1 cellular context compared by ENCODE assay signal in genomic region chr1:54347955-54348699, GRCh38.
TF ChIP-seq lines count a peak whose summit lies in the region.

No MANE protein-coding gene starts in this region.

TF ChIP-seq in HepG2, 621 proteins besides CTCF, POLR2A, EP300 and RAD21 (continued from another document and continues in another):
- no peak for TF ChIP-seq ZNF432 (CRISPR knock-in tag; IDR thresholded peaks at IDR 0.05; ENCODE audit: borderline replicate concordance)
- no peak; the same call in 2 of the 3 replicates for TF ChIP-seq MXI1 (IDR thresholded peaks at IDR 0.05; ENCODE audit: borderline replicate concordance, low read depth, low read length)
- TF ChIP-seq ZBTB33 (CRISPR knock-in tag; IDR thresholded peaks at IDR 0.05) = peak; percentile 50
- TF ChIP-seq SRSF4 (IDR thresholded peaks at IDR 0.05; ENCODE audit: low read depth, low read length, poor library complexity, severe bottlenecking) = no peak
- no peak for TF ChIP-seq ZNF552 (CRISPR knock-in tag; IDR thresholded peaks at IDR 0.05; ENCODE audit: borderline replicate concordance)
- TF ChIP-seq NR2F2 (IDR thresholded peaks at IDR 0.05; ENCODE audit: borderline replicate concordance, low read depth) = peak; percentile 46; the same call in 1 of the 2 replicates
- no peak for TF ChIP-seq FOXP1 (IDR thresholded peaks at IDR 0.05)
- peak; percentile 52; the same call in 1 of the 2 replicates for TF ChIP-seq FOXP1 (CRISPR knock-in tag; IDR thresholded peaks at IDR 0.05)
- TF ChIP-seq TEF (CRISPR knock-in tag; IDR thresholded peaks at IDR 0.05) = no peak
- TF ChIP-seq RFXAP (CRISPR knock-in tag; IDR thresholded peaks at IDR 0.05; ENCODE audit: borderline replicate concordance) = peak; percentile 41; the same call in 1 of the 2 replicates
- no peak for TF ChIP-seq ZNF282 (IDR thresholded peaks at IDR 0.05; ENCODE audit: partially characterized antibody)
- 0 out of 2 replicates have a peak, but pooled peaks have one; percentile 55 for TF ChIP-seq ARNT2 (CRISPR knock-in tag; IDR thresholded peaks at IDR 0.05; ENCODE audit: low read depth)
- no peak for TF ChIP-seq ZNF781 (CRISPR knock-in tag; IDR thresholded peaks at IDR 0.05; ENCODE audit: borderline replicate concordance, not compliant biosample characterization)
- no peak for TF ChIP-seq ZFP41 (CRISPR knock-in tag; IDR thresholded peaks at IDR 0.05; ENCODE audit: borderline replicate concordance)
- TF ChIP-seq ZNF740 (CRISPR knock-in tag; IDR thresholded peaks at IDR 0.05) = peak; percentile 68
- 0 out of 2 replicates have a peak, but pooled peaks have one; percentile 31 for TF ChIP-seq ZNF574 (CRISPR knock-in tag; IDR thresholded peaks at IDR 0.05)
- peak; percentile 53 for TF ChIP-seq BCL6 (CRISPR knock-in tag; IDR thresholded peaks at IDR 0.05)
- no peak for TF ChIP-seq SP4 (CRISPR knock-in tag; IDR thresholded peaks at IDR 0.05)
- peak; percentile 77; the same call in 1 of the 2 replicates for TF ChIP-seq ESRRA (CRISPR knock-in tag; IDR thresholded peaks at IDR 0.05; ENCODE audit: low read depth)
- no peak for TF ChIP-seq ZEB1 (IDR thresholded peaks at IDR 0.05; ENCODE audit: insufficient replicate concordance, low read depth)
- TF ChIP-seq HDAC1 (CRISPR knock-in tag; IDR thresholded peaks at IDR 0.05) = peak; percentile 35; the same call in 1 of the 2 replicates
- TF ChIP-seq ZMYM4 (CRISPR knock-in tag; IDR thresholded peaks at IDR 0.05) = 0 out of 2 replicates have a peak, but pooled peaks have one; percentile 23
- TF ChIP-seq KAT7 (CRISPR knock-in tag; IDR thresholded peaks at IDR 0.05; ENCODE audit: borderline replicate concordance) = 0 out of 2 replicates have a peak, but pooled peaks have one; percentile 20
- TF ChIP-seq REPIN1 (CRISPR knock-in tag; IDR thresholded peaks at IDR 0.05; ENCODE audit: borderline replicate concordance, low read depth) = 0 out of 2 replicates have a peak, but pooled peaks have one; percentile 32
- peak; percentile 36 for TF ChIP-seq ONECUT2 (CRISPR knock-in tag; IDR thresholded peaks at IDR 0.05)
- no peak for TF ChIP-seq SOX6 (IDR thresholded peaks at IDR 0.05)
- TF ChIP-seq SOX6 (CRISPR knock-in tag; IDR thresholded peaks at IDR 0.05) = peak; percentile 29
- TF ChIP-seq PATZ1 (CRISPR knock-in tag; IDR thresholded peaks at IDR 0.05) = peak; percentile 35; the same call in 1 of the 2 replicates
- 0 out of 2 replicates have a peak, but pooled peaks have one; percentile 64 for TF ChIP-seq IRF9 (CRISPR knock-in tag; IDR thresholded peaks at IDR 0.05; ENCODE audit: borderline replicate concordance)
- TF ChIP-seq ZBTB10 (CRISPR knock-in tag; IDR thresholded peaks at IDR 0.05; ENCODE audit: borderline replicate concordance) = no peak
- 0 out of 2 replicates have a peak, but pooled peaks have one; percentile 69 for TF ChIP-seq SMYD3 (CRISPR knock-in tag; IDR thresholded peaks at IDR 0.05)
- 0 out of 2 replicates have a peak, but pooled peaks have one; percentile 40 for TF ChIP-seq HNF1B (CRISPR knock-in tag; IDR thresholded peaks at IDR 0.05)
- TF ChIP-seq ZBTB3 (CRISPR knock-in tag; IDR thresholded peaks at IDR 0.05; ENCODE audit: borderline replicate concordance, low read depth) = no peak
- TF ChIP-seq MED13 (CRISPR knock-in tag; IDR thresholded peaks at IDR 0.05) = no peak
- TF ChIP-seq ZNF607 (CRISPR knock-in tag; IDR thresholded peaks at IDR 0.05; ENCODE audit: borderline replicate concordance) = peak; percentile 63; the same call in 1 of the 2 replicates
- peak; percentile 40 for TF ChIP-seq TEAD3 (CRISPR knock-in tag; optimal IDR thresholded peaks at IDR 0.05; ENCODE audit: borderline replicate concordance)
- TF ChIP-seq ZNF646 (CRISPR knock-in tag; IDR thresholded peaks at IDR 0.05) = 0 out of 2 replicates have a peak, but pooled peaks have one; percentile 51
- no peak for TF ChIP-seq FOXC1 (CRISPR knock-in tag; IDR thresholded peaks at IDR 0.05; ENCODE audit: borderline replicate concordance)
